1 cellular context compared by ENCODE assay signal in genomic region chr1:70434253-70434859, GRCh38.
TF ChIP-seq lines count a peak whose summit lies in the region.

No MANE protein-coding gene starts in this region.

TF ChIP-seq in GM12878, 131 proteins besides CTCF, POLR2A, EP300 and RAD21 (continued from another document):
- TF ChIP-seq SP1 (IDR thresholded peaks at IDR 0.05; ENCODE audit: low read depth, low read length) (no peak), ZZZ3 (IDR thresholded peaks at IDR 0.05; ENCODE audit: control insufficient read depth, insufficient read length, low read depth) (no peak), FOXK2 (IDR thresholded peaks at IDR 0.05) (no peak), FOS (IDR thresholded peaks at IDR 0.05; ENCODE audit: borderline replicate concordance, extremely low read depth, insufficient read length) (no peak), E2F4 (IDR thresholded peaks at IDR 0.05; ENCODE audit: low read depth, low read length) (no peak), ZBTB11 (CRISPR knock-in tag; IDR thresholded peaks at IDR 0.05) (no peak), SMAD1 (IDR thresholded peaks at IDR 0.05; ENCODE audit: low read depth, partially characterized antibody) (no peak), TCF3 (IDR thresholded peaks at IDR 0.05; ENCODE audit: borderline replicate concordance, insufficient read depth, low read depth, low read length) (no peak), PAX5 (IDR thresholded peaks at IDR 0.05; ENCODE audit: borderline replicate concordance, low read depth, low read length) (no peak), TCF7 (IDR thresholded peaks at IDR 0.05; ENCODE audit: borderline replicate concordance) (no peak), HDAC6 (IDR thresholded peaks at IDR 0.05; ENCODE audit: unreplicated experiment) (no peak), IKZF1 (conservative IDR thresholded peaks at IDR 0.05) (no peak), ZNF622 (IDR thresholded peaks at IDR 0.05) (no peak), LARP7 (IDR thresholded peaks at IDR 0.05) (no peak), MTA3 (IDR thresholded peaks at IDR 0.05; ENCODE audit: borderline replicate concordance, low read length) (no peak), TBL1XR1 (IDR thresholded peaks at IDR 0.05; ENCODE audit: low read depth, low read length) (no peak), BRCA1 (IDR thresholded peaks at IDR 0.05; ENCODE audit: low read depth, low read length) (no peak)
